9 cellular contexts compared by ENCODE assay signal in genomic region chr1:201917362-201918033, GRCh38. TPM values are rescaled to one million over a fixed set of nuclear protein-coding genes. Genes with fewer than 3 reads are reported as not detected.
DNase-seq lines count a peak whose midpoint lies in the region; TF ChIP-seq lines count a peak whose summit lies in the region.
"Had no signal": no experiment of that assay in that cellular context is flagged by ENCODE, and none has a peak within 500 bp of the region (broad histone marks: within the 10 kb centered on the region; RNA-seq: fewer than 3 reads in every experiment).

No MANE protein-coding gene starts in this region.

- intact Hi-C loops in ascending aorta (cut with DNase I) = loop anchor here (2.0 kb wide), 2 partner anchors 21 to 29 kb away; partner anchors contain the start of gene LMOD1

- no peak overlapping the region for H3K4me3 Mint-ChIP-seq in CD8-positive, alpha-beta memory T cell

- H3K9me3 ChIP-seq in CD8-positive, alpha-beta memory T cell (ENCODE audit: low read length) = no peaks in the 10 kb centered on the region
- H3K9me3 ChIP-seq in ascending aorta (no peaks in the 10 kb centered on the region), cardiac muscle cell (ENCODE audit: low read depth) (no peaks in the 10 kb centered on the region)

- H3K36me3 ChIP-seq in CD8-positive, alpha-beta memory T cell (ENCODE audit: insufficient read depth, low read length) = no peaks in the 10 kb centered on the region
- H3K36me3 ChIP-seq in ascending aorta = peaks cover 31 to 40% of the 10 kb centered on the region in 2 donors
- no peaks in the 10 kb centered on the region for H3K36me3 ChIP-seq in cardiac muscle cell

- H3K36me3 Mint-ChIP-seq in CD8-positive, alpha-beta memory T cell = no peaks in the 10 kb centered on the region

- H3K9me3 Mint-ChIP-seq in CD8-positive, alpha-beta memory T cell = no peaks in the 10 kb centered on the region

- POLR2A ChIA-PET in CD8-positive, alpha-beta memory T cell (lab: Charles Lee) = no interaction called here

- peak overlapping the region; percentile 32 for H3K27ac ChIP-seq in CD8-positive, alpha-beta memory T cell (ENCODE audit: low read depth, low read length)
- H3K27ac ChIP-seq in ascending aorta (peak overlapping the region; percentile 94 to 97), cardiac muscle cell (peak overlapping the region; percentile 72)

- no peaks in the 10 kb centered on the region for H3K27me3 ChIP-seq in CD8-positive, alpha-beta memory T cell (ENCODE audit: insufficient read depth, low read length, poor library complexity, severe bottlenecking)
- no peaks in the 10 kb centered on the region for H3K27me3 ChIP-seq in ascending aorta
- no peaks in the 10 kb centered on the region for H3K27me3 ChIP-seq in cardiac muscle cell

- no peaks in the 10 kb centered on the region for H3K4me1 ChIP-seq in CD8-positive, alpha-beta memory T cell (ENCODE audit: insufficient read depth, low read length)
- H3K4me1 ChIP-seq in ascending aorta (peaks cover 66 to 94% of the 10 kb centered on the region in 2 donors), cardiac muscle cell (ENCODE audit: low read depth) (peaks cover 28% of the 10 kb centered on the region)

- H3K4me1 Mint-ChIP-seq in CD8-positive, alpha-beta memory T cell = peaks cover 0 to 8% (median 0%) of the 10 kb centered on the region in 3 donors

- CTCF ChIA-PET in CD8-positive, alpha-beta memory T cell (lab: Charles Lee) = interaction anchor here (1.0 kb wide), 1 partner anchor 8 kb away, joined by 3 read pairs; no protein-coding TSS in a partner anchor

- H3K27ac Mint-ChIP-seq in CD8-positive, alpha-beta memory T cell = no peak overlapping the region

- DNase-seq in CD8-positive, alpha-beta memory T cell = no peak
- DNase-seq in ascending aorta (ENCODE audit: low spot score in 2 of 2) (no peak), cardiac muscle cell (ENCODE audit: low read depth in 1 of 2, low spot score in 1 of 2) (peak in 1 of 2 donors; percentile 95), pulmonary artery endothelial cell (ENCODE audit: low read depth, low spot score) (peak; percentile 57), NK-92 (lab: John Stamatoyannopoulos, UW; ENCODE audit: unreplicated experiment) (no peak), islet precursor cell (no peak), NCI-H510A treated with DMSO at 0.1 percent for 48 hours (lab: John Stamatoyannopoulos, UW) (no peak)
- no peak for DNase-seq in stimulated activated naive CD4-positive, alpha-beta T cell treated with Interleukin-2 at 50 U/mL for 16 hours (lab: John Stamatoyannopoulos, UW)
- DNase-seq: activated CD8-positive, alpha-beta memory T cell treated with anti-CD3 and anti-CD28 coated beads for 24 hours had no signal

- H3K4me3 ChIP-seq in CD8-positive, alpha-beta memory T cell (ENCODE audit: low read length) = no peak overlapping the region
- H3K4me3 ChIP-seq in ascending aorta (peak overlapping the region; percentile 33 to 50), cardiac muscle cell (no peak overlapping the region)

- TF ChIP-seq CTCF in ascending aorta (IDR thresholded peaks at IDR 0.05) (no peak), cardiac muscle cell (IDR thresholded peaks at IDR 0.05; ENCODE audit: low read depth, low read length) (no peak)

- peaks cover 5 to 33% of the 10 kb centered on the region in 2 donors for H3K27me3 Mint-ChIP-seq in CD8-positive, alpha-beta memory T cell

RNA-seq across cellular contexts. Expression of gene SHISA4, which starts 28.8 kb away (rescaled TPM):
- total RNA-seq in CD8-positive, alpha-beta memory T cell = under 1 TPM; 0.24 to 0.88 TPM
- 0.41 TPM for polyA plus RNA-seq in CD8-positive, alpha-beta memory T cell
- total RNA-seq in ascending aorta (62.5 TPM), cardiac muscle cell (14.3 and 21.9 TPM in 2 replicates), pulmonary artery endothelial cell (10.1 and 10.4 TPM in 2 replicates)
- polyA plus RNA-seq in cardiac muscle cell = 22.8 and 24.3 TPM in 2 replicates

RNA-seq across cellular contexts. Expression of gene LMOD1, which starts 28.9 kb away (rescaled TPM):
- total RNA-seq in CD8-positive, alpha-beta memory T cell = not detected
- not detected for polyA plus RNA-seq in CD8-positive, alpha-beta memory T cell
- total RNA-seq in ascending aorta (316 TPM), cardiac muscle cell (48.3 and 75.6 TPM in 2 replicates), pulmonary artery endothelial cell (under 0.01 and 0.07 TPM in 2 replicates)
- 27.4 and 47.9 TPM in 2 replicates for polyA plus RNA-seq in cardiac muscle cell

RNA-seq across cellular contexts. Expression of gene TIMM17A, which starts 37.8 kb away (rescaled TPM):
- 100 to 1,000 TPM; 120 to 130 TPM for total RNA-seq in CD8-positive, alpha-beta memory T cell
- 31.5 TPM for polyA plus RNA-seq in CD8-positive, alpha-beta memory T cell
- total RNA-seq in ascending aorta (7.9 TPM), cardiac muscle cell (32.9 and 37.4 TPM in 2 replicates), pulmonary artery endothelial cell (82.8 and 108 TPM in 2 replicates)
- polyA plus RNA-seq in cardiac muscle cell = 88.7 and 110 TPM in 2 replicates

Comparison
In these comparisons a context has a peak if more than half of its experiments do, and no peak if none do; other contexts are left out.
1. H3K27ac ChIP-seq: peak in every context shown above with its lines; median percentile 96 in ascending aorta; 72 in cardiac muscle cell; 32 in CD8-positive, alpha-beta memory T cell.
2. H3K4me3 ChIP-seq: peak in ascending aorta (2 of 2); none in CD8-positive, alpha-beta memory T cell (single experiment) and cardiac muscle cell (single experiment).
3. RNA of gene LMOD1, which starts 28.9 kb away (total RNA-seq): 316 TPM in ascending aorta (single experiment) and 48.3 to 75.6 TPM in cardiac muscle cell; not detected in CD8-positive, alpha-beta memory T cell and under 0.01 to 0.07 TPM in pulmonary artery endothelial cell; every median in the first group is over 10 times any median in the second.